4 cellular contexts compared by ENCODE assay signal in the genomic region with DNA sequence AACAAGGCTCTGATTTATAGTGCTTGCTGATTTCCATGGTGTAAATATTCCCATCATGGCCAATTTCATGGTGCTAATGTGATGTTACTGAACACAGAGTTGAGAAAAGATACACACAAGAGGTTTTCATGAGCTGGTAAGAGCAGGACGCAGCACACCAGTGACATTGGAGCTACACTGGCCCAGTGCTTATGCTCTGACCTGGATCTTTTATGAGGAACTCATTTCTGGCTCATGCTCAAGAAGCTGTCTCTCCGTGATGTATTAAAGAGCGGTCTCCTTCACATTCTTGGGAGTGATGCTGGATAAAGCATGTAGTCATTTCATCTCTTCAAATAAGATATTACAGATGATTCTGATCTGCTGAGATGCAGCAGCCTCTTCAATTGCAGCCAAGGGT.
"Had no signal": no experiment of that assay in that cellular context is flagged by ENCODE, and none has a peak within 500 bp of the region (broad histone marks: within the 10 kb centered on the region; RNA-seq: fewer than 3 reads in every experiment).

No MANE protein-coding gene starts in this region.

- ATAC-seq: GM23338 had no signal

- DNase-seq: H9, HCEC 1CT, IMR-90 had no signal

- H3K4me3 ChIP-seq: GM23338 had no signal
